ENCODE assay signal across 16 cellular contexts in genomic region chr10:45377321-45377720, GRCh38. TPM values are rescaled to one million over a fixed set of nuclear protein-coding genes. Genes with fewer than 3 reads are reported as not detected.
DNase-seq lines count a peak whose midpoint lies in the region; ATAC-seq and TF ChIP-seq lines count a peak whose summit lies in the region.
"Had no signal": no experiment of that assay in that cellular context is flagged by ENCODE, and none has a peak within 500 bp of the region (broad histone marks: within the 10 kb centered on the region; RNA-seq: fewer than 3 reads in every experiment).

No MANE protein-coding gene starts in this region.

- H3K79me2 ChIP-seq in DOHH2 (ENCODE audit: control insufficient read depth, low read length) = peaks cover 99% of the 10 kb centered on the region
- H3K79me2 ChIP-seq in OCI-LY7 (ENCODE audit: insufficient read depth, low read depth, low read length) = peaks cover 60% of the 10 kb centered on the region

- H3K9me2 ChIP-seq in DOHH2 (replicated peaks; ENCODE audit: control insufficient read depth, low read length) = no peaks in the 10 kb centered on the region
- H3K9me2 ChIP-seq in OCI-LY7 (ENCODE audit: insufficient read depth, low read length) = no peaks in the 10 kb centered on the region

- peak overlapping the region; percentile 52 for H3K4me3 ChIP-seq in DOHH2 (ENCODE audit: low read length)
- peak overlapping the region; percentile 89 for H3K4me3 ChIP-seq in OCI-LY7 (ENCODE audit: low read depth, low read length, poor library complexity, severe bottlenecking)
- H3K4me3 ChIP-seq in upper lobe of left lung = no peak overlapping the region
- H3K4me3 ChIP-seq: SJCRH30 had no signal

- H3K36me3 ChIP-seq in DOHH2 (ENCODE audit: control insufficient read depth, low read length) (peaks cover 92% of the 10 kb centered on the region), OCI-LY7 (ENCODE audit: insufficient read depth, low read length) (peaks cover 67% of the 10 kb centered on the region), upper lobe of left lung (no peaks in the 10 kb centered on the region)
- H3K36me3 ChIP-seq: BE2C, SJCRH30 had no signal

- H3K4me1 ChIP-seq in DOHH2 (ENCODE audit: control insufficient read depth, low read length) (peaks cover 34% of the 10 kb centered on the region), OCI-LY7 (ENCODE audit: insufficient read depth, low read length, poor library complexity, severe bottlenecking) (peaks cover 38% of the 10 kb centered on the region), upper lobe of left lung (peaks cover 12 to 32% (median 22%) of the 10 kb centered on the region in 4 donors)
- H3K4me1 ChIP-seq: BE2C, SJCRH30 had no signal

- no peak overlapping the region for H2AFZ ChIP-seq in OCI-LY7 (ENCODE audit: low read length)

- H3K36me3 Mint-ChIP-seq in dendritic cell treated with granulocyte-macrophage colony-stimulating factor and Interleukin-4, amounts not matched to agents 40 ng/mL and 50 ng/mL, for 4 days (ENCODE audit: low read depth) = peaks cover 72% of the 10 kb centered on the region
- H3K36me3 Mint-ChIP-seq: CD8-positive, alpha-beta memory T cell had no signal

- TF ChIP-seq CTCF in DOHH2 (IDR thresholded peaks at IDR 0.05; ENCODE audit: low read depth, low read length, poor library complexity, severe bottlenecking) = no peak
- TF ChIP-seq CTCF in OCI-LY7 (conservative IDR thresholded peaks at IDR 0.05; ENCODE audit: low read length) = no peak
- TF ChIP-seq CTCF in upper lobe of left lung (IDR thresholded peaks at IDR 0.05) = no peak

- DNase-seq in OCI-LY7 (ENCODE audit: low spot score) (no peak), upper lobe of left lung (no peak), NCI-H345 (lab: John Stamatoyannopoulos, UW) (no peak), epidermal melanocyte (ENCODE audit: insufficient read length, low spot score) (no peak), NCI-H146 treated with DMSO at 0.1 percent for 48 hours (lab: John Stamatoyannopoulos, UW; ENCODE audit: unreplicated experiment) (no peak)
- DNase-seq: BE2C; CD8-positive, alpha-beta memory T cell; H7; NCI-H1105 treated with DMSO at 0.1 percent for 48 hours; NCI-H187; NCI-H446; SJCRH30 had no signal

- TF ChIP-seq EP300 in upper lobe of left lung (IDR thresholded peaks at IDR 0.05) = no peak

- H3K27me3 ChIP-seq in DOHH2 (ENCODE audit: control insufficient read depth, low read length) = no peaks in the 10 kb centered on the region
- H3K27me3 ChIP-seq in upper lobe of left lung = peaks cover 0 to 7% (median 3%) of the 10 kb centered on the region in 4 donors
- H3K27me3 ChIP-seq: SJCRH30 had no signal

- peaks cover 10% of the 10 kb centered on the region for H3K27me3 Mint-ChIP-seq in dendritic cell treated with granulocyte-macrophage colony-stimulating factor and Interleukin-4, amounts not matched to agents 40 ng/mL and 50 ng/mL, for 4 days

- H3K4me2 ChIP-seq in DOHH2 (ENCODE audit: low read length) (peak overlapping the region; percentile 99), OCI-LY7 (ENCODE audit: low read length) (peak overlapping the region; percentile 83)

- H3K27ac Mint-ChIP-seq in dendritic cell treated with granulocyte-macrophage colony-stimulating factor and Interleukin-4, amounts not matched to agents 40 ng/mL and 50 ng/mL, for 4 days = peak overlapping the region; percentile 88

- peaks cover 7% of the 10 kb centered on the region for H3F3A ChIP-seq in DOHH2 (ENCODE audit: control insufficient read depth, insufficient read depth)

- H4K20me1 ChIP-seq in DOHH2 (ENCODE audit: control insufficient read depth, insufficient read depth, low read depth, low read length) = peaks cover 42% of the 10 kb centered on the region
- H4K20me1 ChIP-seq in OCI-LY7 (ENCODE audit: insufficient read depth, low read length) = peaks cover 30% of the 10 kb centered on the region

- peak overlapping the region; percentile 60 for H3K4me3 Mint-ChIP-seq in dendritic cell treated with granulocyte-macrophage colony-stimulating factor and Interleukin-4, amounts not matched to agents 40 ng/mL and 50 ng/mL, for 4 days

- no peak for TF ChIP-seq POLR2A in upper lobe of left lung (IDR thresholded peaks at IDR 0.05)

- peaks cover 84% of the 10 kb centered on the region for H3K4me1 Mint-ChIP-seq in dendritic cell treated with granulocyte-macrophage colony-stimulating factor and Interleukin-4, amounts not matched to agents 40 ng/mL and 50 ng/mL, for 4 days (ENCODE audit: low read depth)

- H3K27ac ChIP-seq in DOHH2 (ENCODE audit: low read depth, low read length) (peak overlapping the region; percentile 1; the same call in 1 of the 2 replicates), OCI-LY7 (ENCODE audit: low read depth, low read length, poor library complexity, severe bottlenecking) (no peak overlapping the region), upper lobe of left lung (peak overlapping the region in 3 of 4 donors; percentile 27 to 90 (median 36))
- H3K27ac ChIP-seq: SJCRH30 had no signal

- POLR2A ChIA-PET in OCI-LY7 (lab: Charles Lee) = interaction anchor here (1.2 kb wide), 1 partner anchor 18 kb away, joined by 3 read pairs; no protein-coding TSS in a partner anchor

- peaks cover 4% of the 10 kb centered on the region; the same call in 1 of the 2 replicates for H3K9me3 ChIP-seq in DOHH2 (ENCODE audit: control insufficient read depth, insufficient read depth, low read length)
- H3K9me3 ChIP-seq in OCI-LY7 (ENCODE audit: low read length) = no peaks in the 10 kb centered on the region
- H3K9me3 ChIP-seq in upper lobe of left lung = no peaks in the 10 kb centered on the region
- H3K9me3 ChIP-seq: BE2C, SJCRH30 had no signal

- H3K9me3 Mint-ChIP-seq in dendritic cell treated with granulocyte-macrophage colony-stimulating factor and Interleukin-4, amounts not matched to agents 40 ng/mL and 50 ng/mL, for 4 days = no peaks in the 10 kb centered on the region

- intact Hi-C loops in OCI-LY7 (cut with micrococcal nuclease; ENCODE audit: unreplicated experiment) = loop anchor here (2.0 kb wide), 1 partner anchor 19 kb away; no protein-coding TSS in a partner anchor
- intact Hi-C loops in dendritic cell treated with granulocyte-macrophage colony-stimulating factor and Interleukin-4, amounts not matched to agents 40 ng/mL and 50 ng/mL, for 4 days (cut with micrococcal nuclease) = loop anchor here (5.0 kb wide), 1 partner anchor 85 kb away; no protein-coding TSS in a partner anchor

- ATAC-seq in upper lobe of left lung (ENCODE audit: low FRiP score in 2 of 2) = no peak
- ATAC-seq: PC-3 had no signal

- BruUV-seq in OCI-LY7 (replicated peaks; lab: Mats Ljungman, UMichigan) = no TSS peak

- CTCF ChIA-PET in OCI-LY7 (lab: Charles Lee; ENCODE audit: unreplicated experiment) = no interaction called here

- WGBS in upper lobe of left lung, 2 donors = 47 to 54% methylated on average over 4 of the region's 4 CpGs

RNA-seq across cellular contexts. Expression of gene ALOX5, which starts 3.3 kb away (rescaled TPM):
- total RNA-seq in OCI-LY7 (2014; rRNA removed; shearing (Covaris generic)) = 146 and 164 TPM in 2 replicates
- total RNA-seq in OCI-LY7 (2022) (139 and 169 TPM in 2 replicates), upper lobe of left lung (100 to 1,000 TPM; 113 to 686 (median 280) TPM)
- total RNA-seq: LHCN-M2, SJCRH30 had no signal

Comparison
In these comparisons a context has a peak if more than half of its experiments do, and no peak if none do; other contexts are left out.
1. H3K4me3 ChIP-seq: peak in DOHH2 (single experiment) and OCI-LY7 (single experiment); none in upper lobe of left lung (0 of 4).